Comparison of ENCODE assay signal across 17 cellular contexts in genomic region chr14:104999361-104999760, GRCh38. TPM values are rescaled to one million over a fixed set of nuclear protein-coding genes. Genes with fewer than 3 reads are reported as not detected.
A peak's percentile ranks its signal among the peaks of the same experiment; 100 is the strongest.
DNase-seq lines count a peak whose midpoint lies in the region; ATAC-seq and TF ChIP-seq lines count a peak whose summit lies in the region.
"Had no signal": no experiment of that assay in that cellular context is flagged by ENCODE, and none has a peak within 500 bp of the region (broad histone marks: within the 10 kb centered on the region; RNA-seq: fewer than 3 reads in every experiment).

No MANE protein-coding gene starts in this region.

- H3K9me3 Mint-ChIP-seq in natural killer cell = no peaks in the 10 kb centered on the region
- H3K9me3 Mint-ChIP-seq: CD4-positive, CD25-positive, alpha-beta regulatory T cell; IgD-negative memory B cell had no signal

- H3K4me3 ChIP-seq in WERI-Rb-1 (ENCODE audit: low read depth, low read length) (no peak overlapping the region), osteoblast (ENCODE audit: insufficient read depth, low read length) (no peak overlapping the region)

- ATAC-seq in HG02798 (IDR thresholded peaks at IDR 0.05; ENCODE audit: poor library complexity, unreplicated experiment) (no peak), GM21526 (IDR thresholded peaks at IDR 0.05; ENCODE audit: low FRiP score, unreplicated experiment) (no peak), natural killer cell (no peak)

- H3K27ac ChIP-seq in WERI-Rb-1 = no peak overlapping the region
- H3K27ac ChIP-seq in osteoblast (ENCODE audit: low read depth, low read length) = no peak overlapping the region

- H3K27ac Mint-ChIP-seq in natural killer cell = no peak overlapping the region
- H3K27ac Mint-ChIP-seq: CD4-positive, CD25-positive, alpha-beta regulatory T cell; IgD-negative memory B cell had no signal

- H2AFZ ChIP-seq in osteoblast (ENCODE audit: low read length) = no peak overlapping the region

- no peaks in the 10 kb centered on the region for H3K36me3 Mint-ChIP-seq in natural killer cell
- H3K36me3 Mint-ChIP-seq: CD4-positive, CD25-positive, alpha-beta regulatory T cell had no signal

- TF ChIP-seq CTCF in WERI-Rb-1 (IDR thresholded peaks at IDR 0.05; ENCODE audit: low read depth, low read length) = no peak
- TF ChIP-seq CTCF in osteoblast (IDR thresholded peaks at IDR 0.05; ENCODE audit: extremely low read depth, low read depth, low read length) = no peak
- no peak for TF ChIP-seq CTCF in natural killer cell (IDR thresholded peaks at IDR 0.05)

- H3K27me3 ChIP-seq in WERI-Rb-1 (ENCODE audit: insufficient read depth, low read depth, severe bottlenecking) (no peaks in the 10 kb centered on the region), osteoblast (ENCODE audit: insufficient read depth, low read length) (no peaks in the 10 kb centered on the region)

- H3K4me3 Mint-ChIP-seq in natural killer cell = no peak overlapping the region
- H3K4me3 Mint-ChIP-seq: CD4-positive, CD25-positive, alpha-beta regulatory T cell; IgD-negative memory B cell had no signal

- H3K79me2 ChIP-seq in osteoblast (ENCODE audit: insufficient read depth, low read length) = no peaks in the 10 kb centered on the region

- H3K9me3 ChIP-seq in WERI-Rb-1 (ENCODE audit: severe bottlenecking) (peaks cover 10% of the 10 kb centered on the region), osteoblast (ENCODE audit: low read depth, low read length) (no peaks in the 10 kb centered on the region)
- H3K9me3 ChIP-seq: Caco-2 had no signal

- no peak overlapping the region for H3K4me2 ChIP-seq in osteoblast (ENCODE audit: insufficient read depth, low read length)

- intact Hi-C loops in natural killer cell (cut with micrococcal nuclease) = no loop called here

- H3K27me3 Mint-ChIP-seq in natural killer cell (ENCODE audit: low read depth in 2 of 2) = no peaks in the 10 kb centered on the region
- H3K27me3 Mint-ChIP-seq: CD4-positive, CD25-positive, alpha-beta regulatory T cell; IgD-negative memory B cell had no signal

- H3K4me1 Mint-ChIP-seq in natural killer cell = no peaks in the 10 kb centered on the region

- no peaks in the 10 kb centered on the region for H3K4me1 ChIP-seq in osteoblast (ENCODE audit: insufficient read depth, low read length)
- H3K4me1 ChIP-seq: Caco-2 had no signal

- H4K20me1 ChIP-seq in osteoblast (ENCODE audit: insufficient read depth, low read length) = no peaks in the 10 kb centered on the region

- DNase-seq in LHCN-M2 (ENCODE audit: low read depth) (peak; percentile 68), NCI-H2081 treated with DMSO at 0.1 percent for 48 hours (lab: John Stamatoyannopoulos, UW) (peak; percentile 8), WERI-Rb-1 (peak; percentile 70), osteoblast (ENCODE audit: insufficient read length, low spot score, missing footprints) (peak; percentile 23), natural killer cell (no peak)
- DNase-seq: Caco-2; CD4-positive, CD25-positive, alpha-beta regulatory T cell; DMS53; H7; Kasumi-1; NCI-H187 treated with DMSO at 0.1 percent for 48 hours; NCI-H2227 treated with DMSO at 0.1 percent for 48 hours; NCI-H526 treated with DMSO at 0.1 percent for 48 hours; RPMI8226 had no signal

- H3K36me3 ChIP-seq in WERI-Rb-1 (no peaks in the 10 kb centered on the region; the same call in 1 of the 2 replicates), osteoblast (ENCODE audit: insufficient read depth, low read length) (peaks cover 11% of the 10 kb centered on the region)

RNA-seq across cellular contexts. Expression of gene CLBA1, which starts 13.8 kb away (rescaled TPM):
- total RNA-seq in LHCN-M2 (2014; rRNA removed) (9.4 and 10.8 TPM in 2 replicates), osteoblast (11.5 and 12.3 TPM in 2 replicates), natural killer cell (1 to 10 TPM; 1.2 to 1.8 (median 1.3) TPM)
- polyA plus RNA-seq in LHCN-M2 (2012) = 5.2 TPM

RNA-seq across cellular contexts. Expression of gene AHNAK2, which starts 21.2 kb away (rescaled TPM):
- 65.9 and 88.2 TPM in 2 replicates for total RNA-seq in LHCN-M2 (2014; rRNA removed)
- 81.2 TPM for polyA plus RNA-seq in LHCN-M2 (2012)
- 30.8 and 31.8 TPM in 2 replicates for total RNA-seq in osteoblast
- total RNA-seq in natural killer cell = under 1 TPM in 1 of 3 donors, not detected in 2; 0.05 TPM
- total RNA-seq: CD4-positive, CD25-positive, alpha-beta regulatory T cell had no signal
- polyA plus RNA-seq: CD4-positive, CD25-positive, alpha-beta regulatory T cell had no signal

RNA-seq across cellular contexts. Expression of gene CDCA4, which starts 21.5 kb away (rescaled TPM):
- total RNA-seq in LHCN-M2 (2014; rRNA removed) = 63.1 and 63.6 TPM in 2 replicates
- polyA plus RNA-seq in LHCN-M2 (2012) = 21.3 TPM
- total RNA-seq in osteoblast = 13.3 and 13.8 TPM in 2 replicates
- total RNA-seq in natural killer cell = 10 to 100 TPM; 10.3 to 20.7 (median 16.6) TPM

Comparison
In these comparisons a context has a peak if more than half of its experiments do, and no peak if none do; other contexts are left out.
1. RNA of gene AHNAK2, which starts 21.2 kb away (total RNA-seq): 65.9 to 88.2 TPM in LHCN-M2 and 30.8 to 31.8 TPM in osteoblast; 0.05 TPM in natural killer cell; every median in the first group is over 10 times any median in the second.